Comparison of ENCODE assay signal across 1 cellular context in the genomic region with DNA sequence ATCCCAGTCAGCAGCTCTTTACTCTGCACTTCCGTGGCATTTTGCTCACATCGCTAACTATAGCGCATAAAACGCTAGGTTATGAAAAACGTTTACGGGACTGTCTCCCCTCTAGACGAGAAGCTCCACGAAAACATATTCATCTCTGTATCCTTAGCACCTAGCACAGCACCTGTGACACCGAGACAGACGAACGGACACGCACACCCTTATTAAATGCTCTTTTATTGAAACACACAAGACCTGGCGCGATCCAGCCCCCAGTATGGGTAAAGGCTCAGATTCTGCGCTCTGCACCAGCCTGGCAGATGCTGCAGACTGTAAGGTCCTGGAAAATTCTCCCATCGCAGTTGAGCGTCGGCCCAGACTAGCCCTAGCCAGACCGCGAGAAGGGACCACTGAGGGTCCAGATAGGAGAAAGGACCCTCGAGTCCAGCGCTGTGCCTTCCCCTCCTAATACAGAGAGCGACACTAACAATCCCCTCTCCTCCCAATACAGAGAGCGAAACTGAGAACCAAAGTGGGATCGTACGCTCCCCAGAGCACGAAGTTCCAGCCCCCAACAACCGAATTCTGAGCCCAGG.
TF ChIP-seq lines count a peak whose summit lies in the region.

No MANE protein-coding gene starts in this region.

TF ChIP-seq in H1, 55 proteins besides CTCF, POLR2A, EP300 and RAD21:
- no peak for TF ChIP-seq GABPA (IDR thresholded peaks at IDR 0.05; ENCODE audit: borderline replicate concordance, insufficient read depth, low read length)
- TF ChIP-seq RBBP5 (IDR thresholded peaks at IDR 0.05; ENCODE audit: borderline replicate concordance, low read depth, low read length), result no peak; the same call in 1 of the 2 replicates
- TF ChIP-seq SIX5 (IDR thresholded peaks at IDR 0.05; ENCODE audit: low read depth, low read length), result no peak
- no peak for TF ChIP-seq TAF7 (optimal IDR thresholded peaks at IDR 0.05; ENCODE audit: borderline replicate concordance, low read depth, low read length)
- TF ChIP-seq CBX5 (IDR thresholded peaks at IDR 0.05; ENCODE audit: low read depth, low read length), result no peak
- peak; percentile 55 for TF ChIP-seq ASH2L (IDR thresholded peaks at IDR 0.05; ENCODE audit: low read length)
- no peak for TF ChIP-seq YY1 (IDR thresholded peaks at IDR 0.05; ENCODE audit: low read depth, low read length)
- TF ChIP-seq CREB1 (IDR thresholded peaks at IDR 0.05), result no peak
